ENCODE assay signal across 1 cellular context in the genomic region with DNA sequence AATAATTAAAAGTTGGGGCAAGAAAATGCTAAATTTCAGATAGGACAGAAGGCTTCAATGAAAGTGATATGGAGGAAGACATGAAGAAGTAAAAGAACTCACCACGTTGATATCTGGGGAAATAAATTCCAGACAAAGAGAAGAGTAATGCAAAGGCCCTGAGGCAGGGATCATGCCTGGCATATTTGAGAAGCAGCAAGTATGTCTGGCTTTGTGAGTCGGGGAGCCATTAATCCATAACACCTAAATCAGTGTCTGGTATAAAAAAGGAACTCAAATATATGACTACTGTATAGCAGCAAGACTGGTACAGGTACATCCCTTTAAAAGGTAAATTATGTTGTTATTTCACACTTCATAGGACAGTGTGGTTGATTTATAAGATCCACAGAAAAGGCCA.
TF ChIP-seq lines count a peak whose summit lies in the region.

No MANE protein-coding gene starts in this region.

TF ChIP-seq in K562, 482 proteins besides CTCF, POLR2A, EP300 and RAD21:
- peak; percentile 52 for TF ChIP-seq RBM25 (IDR thresholded peaks at IDR 0.05; ENCODE audit: low read depth, low read length, severe bottlenecking)
- TF ChIP-seq DPF2 (IDR thresholded peaks at IDR 0.05): no peak
